Comparison of ENCODE assay signal across 8 cellular contexts in the genomic region with DNA sequence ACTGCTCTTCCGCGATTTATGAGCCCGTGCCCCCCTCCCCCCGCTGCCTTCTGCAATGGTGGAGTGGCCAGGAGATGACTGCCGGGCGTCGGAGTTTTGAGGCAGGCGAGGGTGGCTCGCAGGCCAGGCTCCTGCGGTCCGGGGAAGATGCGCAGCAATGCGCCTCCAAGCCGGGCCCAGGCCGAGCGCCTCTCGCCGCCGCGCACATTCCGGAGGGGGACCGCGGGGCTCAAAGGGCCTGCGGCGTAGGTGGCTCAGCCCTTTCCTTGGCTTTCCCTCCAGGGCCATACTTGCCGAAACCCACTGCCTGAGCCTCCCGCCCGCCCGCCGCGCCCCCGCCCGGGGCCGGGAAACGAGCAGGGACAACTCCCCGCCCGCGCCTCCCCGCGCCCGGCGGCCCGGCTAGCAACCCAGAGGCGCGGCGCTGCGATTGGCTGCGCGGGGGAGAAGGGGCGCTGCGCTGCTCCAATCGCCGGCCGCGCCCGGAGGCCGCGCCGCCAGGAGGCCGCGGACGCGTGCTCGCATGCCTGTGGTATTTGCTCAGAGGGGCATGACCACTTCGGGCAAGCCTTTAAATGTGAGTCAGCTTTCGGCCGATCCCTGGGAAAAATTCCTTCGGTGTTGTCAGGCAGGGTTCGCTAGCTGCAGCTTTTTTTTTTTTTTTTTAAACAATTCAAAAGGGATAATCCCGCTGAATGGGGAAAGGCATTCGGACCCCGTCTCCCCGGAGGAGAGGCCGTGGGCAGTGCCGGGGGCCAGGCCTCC.
DNase-seq lines count a peak whose midpoint lies in the region; ATAC-seq and TF ChIP-seq lines count a peak whose summit lies in the region.

No MANE protein-coding gene starts in this region.

- intact Hi-C loops in heart right ventricle (cut with DNase I) (loop anchor here in 3 of 10 donors (5.0 to 10.0 kb wide), 3 partner anchors 34 to 246 kb away; no protein-coding TSS in a partner anchor), thyroid gland (cut with DNase I) (no loop called here)

- no peaks in the 10 kb centered on the region for H3K9me3 ChIP-seq in heart right ventricle
- no peaks in the 10 kb centered on the region for H3K9me3 ChIP-seq in thyroid gland

- TF ChIP-seq POLR2A in thyroid gland (IDR thresholded peaks at IDR 0.05) = peak in 1 of 2 donors; percentile 83

- H3K27ac ChIP-seq in heart right ventricle = peak overlapping the region in 8 of 10 donors; percentile 22 to 82 (median 78)
- H3K27ac ChIP-seq in thyroid gland = peak overlapping the region; percentile 75 to 95 (median 83)

- H3K4me1 ChIP-seq in heart right ventricle (peaks cover 0 to 24% (median 12%) of the 10 kb centered on the region in 9 donors), thyroid gland (peaks cover 11 to 13% of the 10 kb centered on the region in 2 donors)

- no peaks in the 10 kb centered on the region for H3K36me3 ChIP-seq in heart right ventricle
- H3K36me3 ChIP-seq in thyroid gland = no peaks in the 10 kb centered on the region

- TF ChIP-seq CTCF in heart right ventricle (IDR thresholded peaks at IDR 0.05) (peak in 3 of 9 donors; percentile 8 to 34 (median 14)), thyroid gland (IDR thresholded peaks at IDR 0.05) (peak in 1 of 6 experiments; percentile 21)

- ATAC-seq in GM18498 (IDR thresholded peaks at IDR 0.05; ENCODE audit: unreplicated experiment) (peak; percentile 74), HG03175 (IDR thresholded peaks at IDR 0.05; ENCODE audit: unreplicated experiment) (peak; percentile 62), heart right ventricle (peak; percentile 96 to 99 (median 98))

- DNase-seq in T follicular helper cell (ENCODE audit: low read depth) = peak; percentile 67
- peak; percentile 94 for DNase-seq in amniotic stem cell (lab: John Stamatoyannopoulos, UW)
- DNase-seq in heart right ventricle = peak; percentile 84
- peak; percentile 49 for DNase-seq in pons (ENCODE audit: low spot score)
- peak; percentile 94 to 96 for DNase-seq in thyroid gland
- DNase-seq in SKM-1 (lab: John Stamatoyannopoulos, UW; ENCODE audit: unreplicated experiment) = no peak

- H3K27me3 ChIP-seq in heart right ventricle (peaks cover 0 to 11% (median 0%) of the 10 kb centered on the region in 7 donors), thyroid gland (no peaks in the 10 kb centered on the region)

- WGBS in heart right ventricle, 2 donors = 1 to 4% methylated on average over 75 of the region's 75 CpGs
- WGBS in thyroid gland, 2 donors = 4 to 9% methylated on average over 16 to 29 of the region's 75 CpGs

- peak overlapping the region in 9 of 10 donors; percentile 38 to 71 (median 59) for H3K4me3 ChIP-seq in heart right ventricle
- H3K4me3 ChIP-seq in thyroid gland (replicated peaks in 1 of 3) = peak overlapping the region in 1 of 3 donors; percentile 22
